ENCODE assay signal across 19 cellular contexts in the genomic region with DNA sequence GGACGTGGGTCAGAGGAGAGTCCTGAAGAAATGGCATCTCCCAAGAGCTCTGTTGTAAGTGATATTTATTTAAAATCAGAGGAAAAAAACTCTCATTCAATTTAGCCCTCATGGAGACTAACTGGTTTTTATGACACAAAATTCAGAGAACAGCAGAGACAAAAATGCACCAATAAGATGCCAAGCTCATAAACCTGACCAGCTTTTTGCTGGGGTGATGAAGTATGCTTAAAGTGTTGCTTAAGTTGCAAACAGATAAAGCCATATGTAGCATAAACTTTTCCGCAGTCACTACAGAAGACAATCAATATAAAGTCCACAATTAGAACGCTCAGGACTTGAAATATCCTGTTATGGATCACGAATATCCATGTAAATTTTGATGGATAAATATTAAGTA.
A peak's percentile ranks its signal among the peaks of the same experiment; 100 is the strongest.
DNase-seq lines count a peak whose midpoint lies in the region; ATAC-seq and TF ChIP-seq lines count a peak whose summit lies in the region.
"Had no signal": no experiment of that assay in that cellular context is flagged by ENCODE, and none has a peak within 500 bp of the region (broad histone marks: within the 10 kb centered on the region; RNA-seq: fewer than 3 reads in every experiment).

No MANE protein-coding gene starts in this region.

- peaks cover 71% of the 10 kb centered on the region for H3K36me3 Mint-ChIP-seq in CD4-positive, alpha-beta T cell (ENCODE audit: low read depth)
- H3K36me3 Mint-ChIP-seq in glutamatergic neuron (ENCODE audit: unreplicated experiment), result no peaks in the 10 kb centered on the region

- peaks cover 81% of the 10 kb centered on the region for H3K4me1 Mint-ChIP-seq in CD4-positive, alpha-beta T cell (ENCODE audit: low read depth)
- peaks cover 34% of the 10 kb centered on the region for H3K4me1 Mint-ChIP-seq in glutamatergic neuron (ENCODE audit: low read depth, unreplicated experiment)

- no peaks in the 10 kb centered on the region for H3K27me3 Mint-ChIP-seq in CD4-positive, alpha-beta T cell
- H3K27me3 Mint-ChIP-seq in glutamatergic neuron (ENCODE audit: unreplicated experiment), result peaks cover 3% of the 10 kb centered on the region

- H3K4me1 ChIP-seq in cardiac muscle cell (ENCODE audit: low read depth) (peaks cover 30% of the 10 kb centered on the region), vagina (peaks cover 20% of the 10 kb centered on the region)

- H3K4me3 ChIP-seq in cardiac muscle cell (no peak overlapping the region), vagina (no peak overlapping the region)

- TF ChIP-seq CTCF in cardiac muscle cell (IDR thresholded peaks at IDR 0.05; ENCODE audit: low read depth, low read length) (no peak), glutamatergic neuron (IDR thresholded peaks at IDR 0.05; ENCODE audit: partially characterized antibody, unreplicated experiment) (no peak), vagina (IDR thresholded peaks at IDR 0.05) (no peak)
- TF ChIP-seq CTCF in CD4-positive, alpha-beta T cell (IDR thresholded peaks at IDR 0.05), result no peak

- H3K27me3 ChIP-seq in cardiac muscle cell (no peaks in the 10 kb centered on the region), vagina (no peaks in the 10 kb centered on the region)
- H3K27me3 ChIP-seq in CD4-positive, alpha-beta T cell (ENCODE audit: control insufficient read depth, insufficient read depth, low read length), result no peaks in the 10 kb centered on the region

- POLR2A ChIA-PET in CD4-positive, alpha-beta T cell (lab: Charles Lee), result interaction anchor here (1.1 to 3.1 kb wide), 6 partner anchors 12 to 43 kb away, joined by 3 to 14 read pairs (median 4); no protein-coding TSS in a partner anchor

- H3K9me3 ChIP-seq in cardiac muscle cell (ENCODE audit: low read depth), result no peaks in the 10 kb centered on the region
- H3K9me3 ChIP-seq in CD4-positive, alpha-beta T cell (ENCODE audit: control insufficient read depth, low read length), result no peaks in the 10 kb centered on the region
- H3K9me3 ChIP-seq in vagina, result no peaks in the 10 kb centered on the region
- H3K9me3 ChIP-seq: SK-N-SH had no signal

- CTCF ChIA-PET in CD4-positive, alpha-beta T cell (lab: Charles Lee), result interaction anchor here (0.8 to 2.0 kb wide), 5 partner anchors 12 to 184 kb away, joined by 3 to 4 read pairs (median 4); no protein-coding TSS in a partner anchor

- peak overlapping the region; percentile 60 for H3K27ac Mint-ChIP-seq in CD4-positive, alpha-beta T cell
- peak overlapping the region; percentile 89 for H3K27ac Mint-ChIP-seq in glutamatergic neuron (ENCODE audit: unreplicated experiment)
- H3K27ac Mint-ChIP-seq: H9 had no signal

- ATAC-seq in CD4-positive, alpha-beta T cell (ENCODE audit: poor library complexity), result no peak
- ATAC-seq in HG02981 (IDR thresholded peaks at IDR 0.05; ENCODE audit: unreplicated experiment), result no peak
- no peak for ATAC-seq in left lobe of liver

- H3K27ac ChIP-seq in cardiac muscle cell (peak overlapping the region; percentile 45), vagina (no peak overlapping the region)
- no peak overlapping the region for H3K27ac ChIP-seq in CD4-positive, alpha-beta T cell (ENCODE audit: low read depth, low read length)

- TF ChIP-seq POLR2A in vagina (IDR thresholded peaks at IDR 0.05), result no peak

- no peak overlapping the region for H3K4me3 Mint-ChIP-seq in CD4-positive, alpha-beta T cell
- no peak overlapping the region for H3K4me3 Mint-ChIP-seq in glutamatergic neuron (ENCODE audit: unreplicated experiment)
- H3K4me3 Mint-ChIP-seq: H9 had no signal

- DNase-seq in cardiac muscle cell (ENCODE audit: low read depth in 1 of 2, low spot score in 1 of 2), result no peak
- no peak for DNase-seq in cardiac septum (ENCODE audit: low spot score)
- no peak for DNase-seq in CD4-positive, alpha-beta T cell
- DNase-seq in NCI-H69 (lab: John Stamatoyannopoulos, UW), result peak; percentile 18
- DNase-seq in glutamatergic neuron, result no peak
- DNase-seq in vagina (ENCODE audit: extremely low spot score in 2 of 2), result no peak
- DNase-seq in left lobe of liver (ENCODE audit: low spot score), result no peak
- DNase-seq: C1 segment of cervical spinal cord; H9; NCI-H1092 treated with DMSO at 0.1 percent for 48 hours; NCI-H146; NCI-H2029 treated with DMSO at 0.1 percent for 48 hours; NCI-H2171; NCI-H446; NCI-H748 treated with DMSO at 0.1 percent for 48 hours; NK-92 treated with Interleukin-12 subunit alpha and Interleukin-12 subunit beta, amount 100 ng/mL, for 24 hours; SHP77; SK-N-SH had no signal

- intact Hi-C loops in cardiac septum (cut with DNase I) (no loop called here), vagina (cut with DNase I) (no loop called here)
- intact Hi-C loops in CD4-positive, alpha-beta T cell (cut with DNase I, micrococcal nuclease), result loop anchor here in 1 of 2 experiments (2.0 kb wide), 1 partner anchor 14 kb away; no protein-coding TSS in a partner anchor

- H3K36me3 ChIP-seq in cardiac muscle cell, result no peaks in the 10 kb centered on the region
- no peaks in the 10 kb centered on the region for H3K36me3 ChIP-seq in vagina

- H3K9me3 Mint-ChIP-seq in CD4-positive, alpha-beta T cell, result no peaks in the 10 kb centered on the region
- H3K9me3 Mint-ChIP-seq in glutamatergic neuron (ENCODE audit: unreplicated experiment), result peaks cover 3% of the 10 kb centered on the region
- H3K9me3 Mint-ChIP-seq: H9 had no signal
